In genomic region chr6:34839696-34840352, GRCh38 we compare ENCODE assay signal across 1 cellular context.
TF ChIP-seq lines count a peak whose summit lies in the region.

No MANE protein-coding gene starts in this region.

TF ChIP-seq in SK-N-SH, 30 proteins besides CTCF, POLR2A, EP300 and RAD21:
- no peak for TF ChIP-seq ZBTB33 (IDR thresholded peaks at IDR 0.05; ENCODE audit: borderline replicate concordance, low read depth)
- TF ChIP-seq NRF1 (IDR thresholded peaks at IDR 0.05; ENCODE audit: low read depth, low read length) = no peak
- TF ChIP-seq FOXM1 (IDR thresholded peaks at IDR 0.05; ENCODE audit: low read depth) = no peak
- no peak for TF ChIP-seq TAF1 (IDR thresholded peaks at IDR 0.05; ENCODE audit: borderline replicate concordance, low read depth, low read length)
- no peak for TF ChIP-seq MEF2A (IDR thresholded peaks at IDR 0.05; ENCODE audit: borderline replicate concordance, low read depth)
- no peak for TF ChIP-seq GABPA (IDR thresholded peaks at IDR 0.05; ENCODE audit: low read depth)
